ENCODE assay signal across 36 cellular contexts in genomic region chr7:32910195-32910594, GRCh38.
"Had no signal": no experiment of that assay in that cellular context is flagged by ENCODE, and none has a peak within 500 bp of the region (broad histone marks: within the 10 kb centered on the region; RNA-seq: fewer than 3 reads in every experiment).

No MANE protein-coding gene starts in this region.

- H3K27me3 ChIP-seq: MG63 had no signal

- H3K9me3 ChIP-seq: MG63 had no signal

- H3K4me3 ChIP-seq: MG63 had no signal

- DNase-seq: Karpas-422, Kasumi-1, MG63, MM.1S, MV-4-11, NCI-H1048, NCI-H1092, NCI-H1092 treated with DMSO at 0.1 percent for 48 hours, NCI-H1105, NCI-H1105 treated with DMSO at 0.1 percent for 48 hours, NCI-H1417, NCI-H1417 treated with DMSO at 0.1 percent for 48 hours, NCI-H1436, NCI-H1436 treated with DMSO at 0.1 percent for 48 hours, NCI-H146, NCI-H1694, NCI-H1694 treated with DMSO at 0.1 percent for 48 hours, NCI-H187, NCI-H187 treated with DMSO at 0.1 percent for 48 hours, NCI-H1930, NCI-H2029, NCI-H2029 treated with DMSO at 0.1 percent for 48 hours, NCI-H2081, NCI-H2081 treated with DMSO at 0.1 percent for 48 hours, NCI-H2107, NCI-H2171, NCI-H2171 treated with DMSO at 0.1 percent for 48 hours, NCI-H2227 treated with DMSO at 0.1 percent for 48 hours, NCI-H226, NCI-H345, NCI-H446, NCI-H446 treated with DMSO at 0.1 percent for 48 hours, NCI-H510A, NCI-H510A treated with DMSO at 0.1 percent for 48 hours, NCI-H524, NCI-H524 treated with DMSO at 0.1 percent for 48 hours had no signal
